34 cellular contexts compared by ENCODE assay signal in the genomic region with DNA sequence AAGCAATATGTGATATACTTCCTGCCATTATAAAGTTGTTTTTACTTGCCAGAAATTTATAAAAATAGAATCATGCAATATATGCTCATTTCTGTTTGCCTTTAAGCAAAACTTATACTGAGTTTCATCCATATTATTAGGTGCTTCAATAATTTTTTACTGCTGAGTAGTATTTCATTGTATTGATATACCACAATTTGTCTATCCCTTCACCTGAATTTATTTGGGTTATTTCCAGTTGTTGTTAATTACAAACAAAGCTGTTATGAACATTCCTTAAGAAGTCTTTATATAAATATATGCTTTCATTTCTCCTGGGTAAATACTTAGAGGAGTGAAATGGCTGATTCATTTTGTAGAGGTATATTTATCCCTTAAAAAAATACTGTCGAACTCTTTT.
"Had no signal": no experiment of that assay in that cellular context is flagged by ENCODE, and none has a peak within 500 bp of the region (broad histone marks: within the 10 kb centered on the region; RNA-seq: fewer than 3 reads in every experiment).

No MANE protein-coding gene starts in this region.

- H3K4me3 ChIP-seq: MG63 had no signal

- H3K9ac ChIP-seq: KMS-11 had no signal

- H3K4me2 ChIP-seq: KMS-11 had no signal

- DNase-seq: Karpas-422, Kasumi-1, MG63, MM.1S, MV-4-11, NCI-H1048, NCI-H1092, NCI-H1092 treated with DMSO at 0.1 percent for 48 hours, NCI-H1105, NCI-H1105 treated with DMSO at 0.1 percent for 48 hours, NCI-H1417, NCI-H1417 treated with DMSO at 0.1 percent for 48 hours, NCI-H1436, NCI-H1436 treated with DMSO at 0.1 percent for 48 hours, NCI-H146, NCI-H1694, NCI-H1694 treated with DMSO at 0.1 percent for 48 hours, NCI-H187, NCI-H187 treated with DMSO at 0.1 percent for 48 hours, NCI-H1930, NCI-H2029, NCI-H2029 treated with DMSO at 0.1 percent for 48 hours, NCI-H2081, NCI-H2081 treated with DMSO at 0.1 percent for 48 hours, NCI-H2107, NCI-H2171, NCI-H2171 treated with DMSO at 0.1 percent for 48 hours, NCI-H2227 treated with DMSO at 0.1 percent for 48 hours, NCI-H226, NCI-H345, NCI-H446, NCI-H446 treated with DMSO at 0.1 percent for 48 hours, NCI-H510A had no signal

- H3K36me3 ChIP-seq: MG63 had no signal

- H3K9me3 ChIP-seq: MG63 had no signal

- H3K27ac ChIP-seq: KMS-11 had no signal

- H3K27me3 ChIP-seq: MG63 had no signal
